ENCODE assay signal across 1 cellular context in the genomic region with DNA sequence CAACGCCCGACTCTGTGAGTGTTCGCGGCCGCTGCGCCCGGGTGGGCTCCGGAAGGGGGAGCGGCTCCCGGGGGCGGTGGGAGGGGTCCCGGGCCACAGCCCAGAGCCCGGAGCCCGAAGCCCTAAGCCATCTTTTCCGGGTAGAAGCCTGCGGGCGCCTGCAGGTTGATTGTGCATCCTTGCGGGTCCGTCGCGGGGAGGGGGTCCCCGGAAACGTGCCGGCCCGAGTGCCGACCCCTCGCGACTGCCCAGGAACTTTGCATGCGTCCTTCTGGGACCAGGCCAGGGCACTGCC.
TF ChIP-seq lines count a peak whose summit lies in the region.

No MANE protein-coding gene starts in this region.

TF ChIP-seq in H1, 55 proteins besides CTCF, POLR2A, EP300 and RAD21:
- peak; percentile 43; the same call in 1 of the 2 replicates for TF ChIP-seq MAX (IDR thresholded peaks at IDR 0.05)
- TF ChIP-seq BACH1 (IDR thresholded peaks at IDR 0.05; ENCODE audit: low read length), result peak; percentile 2; the same call in 1 of the 2 replicates
- TF ChIP-seq SRF (IDR thresholded peaks at IDR 0.05; ENCODE audit: low read depth, low read length), result no peak
- TF ChIP-seq EZH2 (IDR thresholded peaks at IDR 0.05; ENCODE audit: low read depth, low read length, severe bottlenecking), result no peak
- TF ChIP-seq JUND (IDR thresholded peaks at IDR 0.05; ENCODE audit: low read length), result no peak
- TF ChIP-seq HDAC2 (IDR thresholded peaks at IDR 0.05; ENCODE audit: borderline replicate concordance in 1 of 2, low read depth in 2 of 2, low read length in 2 of 2), result 0 out of 4 replicates have a peak, but pooled peaks of 1 of the 2 experiments have one; percentile 3
- TF ChIP-seq, protein P1, sequence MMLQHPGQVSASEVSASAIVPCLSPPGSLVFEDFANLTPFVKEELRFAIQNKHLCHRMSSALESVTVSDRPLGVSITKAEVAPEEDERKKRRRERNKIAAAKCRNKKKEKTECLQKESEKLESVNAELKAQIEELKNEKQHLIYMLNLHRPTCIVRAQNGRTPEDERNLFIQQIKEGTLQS (IDR thresholded peaks at IDR 0.05; ENCODE audit: insufficient read depth, low read depth, low read length), result no peak
- TF ChIP-seq TAF1 (IDR thresholded peaks at IDR 0.05; ENCODE audit: low read depth, low read length), result no peak
- no peak for TF ChIP-seq SUZ12 (IDR thresholded peaks at IDR 0.05; ENCODE audit: low read length)
- TF ChIP-seq FOSL1 (IDR thresholded peaks at IDR 0.05; ENCODE audit: insufficient read depth, low read depth, low read length), result no peak
- no peak for TF ChIP-seq SP1 (IDR thresholded peaks at IDR 0.05; ENCODE audit: low read depth, low read length)
- TF ChIP-seq USF2 (IDR thresholded peaks at IDR 0.05; ENCODE audit: low read length), result no peak
- TF ChIP-seq PHF8 (conservative IDR thresholded peaks at IDR 0.05; ENCODE audit: low read depth, low read length), result peak; percentile 4; the same call in 1 of the 2 replicates
- TF ChIP-seq TBP (IDR thresholded peaks at IDR 0.05; ENCODE audit: low read depth, low read length), result no peak
- no peak for TF ChIP-seq JUN (IDR thresholded peaks at IDR 0.05; ENCODE audit: low read depth, low read length)
- TF ChIP-seq ZNF274 (IDR thresholded peaks at IDR 0.05; ENCODE audit: borderline replicate concordance, extremely low read depth, low read length), result no peak
